In genomic region chr5:171629221-171630005, GRCh38 we compare ENCODE assay signal across 9 cellular contexts.
DNase-seq lines count a peak whose midpoint lies in the region; ATAC-seq and TF ChIP-seq lines count a peak whose summit lies in the region.
"Had no signal": no experiment of that assay in that cellular context is flagged by ENCODE, and none has a peak within 500 bp of the region (broad histone marks: within the 10 kb centered on the region; RNA-seq: fewer than 3 reads in every experiment).

No MANE protein-coding gene starts in this region.

- in situ Hi-C loops in brain microvascular endothelial cell (cut with HindIII; ENCODE audit: low pct_ligation_motif_present, low sequenced_read_pairs) = loop anchor here (25.0 kb wide), 2 partner anchors 217 to 233 kb away; partner anchors contain the start of gene FGF18
- in situ Hi-C loops in HAP-1 (cut with MboI; ENCODE audit: low sequenced_read_pairs) = no loop called here

- H3K9me3 ChIP-seq in DOHH2 (ENCODE audit: control insufficient read depth, insufficient read depth, low read length) = no peaks in the 10 kb centered on the region
- no peaks in the 10 kb centered on the region for H3K9me3 ChIP-seq in HAP-1

- CTCF ChIA-PET in T-cell (lab: Charles Lee) = no interaction called here

- H3K4me1 ChIP-seq in DOHH2 (ENCODE audit: control insufficient read depth, low read length) (peaks cover 11% of the 10 kb centered on the region), HAP-1 (no peaks in the 10 kb centered on the region)

- DNase-seq in KG1 (lab: John Stamatoyannopoulos, UW) (peak; percentile 47), brain microvascular endothelial cell (peak; percentile 29), lung microvascular endothelial cell (ENCODE audit: low read depth in 2 of 2) (peak; percentile 27 to 32), NCI-H510A (lab: John Stamatoyannopoulos, UW) (no peak), T-cell (no peak), HAP-1 (ENCODE audit: low spot score in 2 of 2) (no peak)

- peaks cover 20 to 28% of the 10 kb centered on the region in 2 donors for H3K27me3 Mint-ChIP-seq in T-cell

- no peaks in the 10 kb centered on the region for H3K36me3 Mint-ChIP-seq in T-cell

- H3K4me3 ChIP-seq in DOHH2 (ENCODE audit: low read length) (no peak overlapping the region), brain microvascular endothelial cell (ENCODE audit: low read depth, low read length) (peak overlapping the region; percentile 27), HAP-1 (no peak overlapping the region)

- H3K4me2 ChIP-seq in DOHH2 (ENCODE audit: low read length) = no peak overlapping the region

- no peak overlapping the region for H3K4me3 Mint-ChIP-seq in T-cell

- no peaks in the 10 kb centered on the region for H3K9me3 Mint-ChIP-seq in T-cell
- H3K9me3 Mint-ChIP-seq: dendritic cell treated with granulocyte-macrophage colony-stimulating factor and Interleukin-4, amounts not matched to agents 40 ng/mL and 50 ng/mL, for 4 days had no signal

- H3K79me2 ChIP-seq in DOHH2 (ENCODE audit: control insufficient read depth, low read length) = no peaks in the 10 kb centered on the region

- H3F3A ChIP-seq in DOHH2 (ENCODE audit: control insufficient read depth, insufficient read depth) = no peaks in the 10 kb centered on the region

- no peaks in the 10 kb centered on the region for H3K9me2 ChIP-seq in DOHH2 (replicated peaks; ENCODE audit: control insufficient read depth, low read length)

- TF ChIP-seq CTCF in DOHH2 (IDR thresholded peaks at IDR 0.05; ENCODE audit: low read depth, low read length, poor library complexity, severe bottlenecking) (peak; percentile 20), brain microvascular endothelial cell (IDR thresholded peaks at IDR 0.05; ENCODE audit: low read depth, low read length, missing control alignments) (peak; percentile 53)

- H3K27ac Mint-ChIP-seq in T-cell = no peak overlapping the region
- H3K27ac Mint-ChIP-seq: dendritic cell treated with granulocyte-macrophage colony-stimulating factor and Interleukin-4, amounts not matched to agents 40 ng/mL and 50 ng/mL, for 4 days had no signal

- no peak for ATAC-seq in T-cell (replicated peaks in 1 of 4)
- ATAC-seq in HG03280 (IDR thresholded peaks at IDR 0.05; ENCODE audit: unreplicated experiment) = no peak

- no peaks in the 10 kb centered on the region for H3K4me1 Mint-ChIP-seq in T-cell

- H3K36me3 ChIP-seq in DOHH2 (ENCODE audit: control insufficient read depth, low read length) (no peaks in the 10 kb centered on the region), brain microvascular endothelial cell (replicated peaks) (no peaks in the 10 kb centered on the region), HAP-1 (replicated peaks) (no peaks in the 10 kb centered on the region)

- no peaks in the 10 kb centered on the region for H4K20me1 ChIP-seq in DOHH2 (ENCODE audit: control insufficient read depth, insufficient read depth, low read depth, low read length)

- POLR2A ChIA-PET in T-cell (lab: Charles Lee) = no interaction called here

- H3K27me3 ChIP-seq in DOHH2 (ENCODE audit: control insufficient read depth, low read length) (peaks cover 5% of the 10 kb centered on the region; the same call in 1 of the 2 replicates), brain microvascular endothelial cell (replicated peaks) (peaks cover 6% of the 10 kb centered on the region), HAP-1 (ENCODE audit: low read depth) (no peaks in the 10 kb centered on the region)

- H3K27ac ChIP-seq in DOHH2 (ENCODE audit: low read depth, low read length) (no peak overlapping the region), brain microvascular endothelial cell (no peak overlapping the region)

Comparison
In these comparisons a context has a peak if more than half of its experiments do, and no peak if none do; other contexts are left out.
1. DNase-seq: peak in KG1 (single experiment), brain microvascular endothelial cell (single experiment) and lung microvascular endothelial cell (2 of 2); none in NCI-H510A (single experiment), T-cell (0 of 34) and HAP-1 (0 of 2).